ENCODE assay signal across 9 cellular contexts in the genomic region with DNA sequence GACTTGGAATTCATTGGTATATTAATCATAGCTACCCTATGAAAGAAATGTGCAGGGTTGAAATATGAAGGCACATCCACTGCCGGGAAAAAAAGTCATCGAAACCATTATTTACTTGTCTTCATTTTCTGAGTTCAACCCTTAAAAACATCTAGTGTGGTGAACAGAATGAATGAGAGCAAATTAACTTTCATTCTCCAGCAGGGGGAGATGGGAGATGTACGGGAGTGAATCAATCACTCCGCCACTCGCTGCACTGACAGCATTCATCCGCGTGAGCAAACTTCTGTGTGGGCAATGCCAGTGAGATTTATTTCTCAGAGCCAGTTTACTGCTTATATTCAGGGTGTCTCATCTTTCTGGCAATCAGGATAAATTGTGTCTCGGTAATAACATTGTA.
DNase-seq lines count a peak whose midpoint lies in the region; ATAC-seq, FAIRE-seq and TF ChIP-seq lines count a peak whose summit lies in the region.
"Had no signal": no experiment of that assay in that cellular context is flagged by ENCODE, and none has a peak within 500 bp of the region (broad histone marks: within the 10 kb centered on the region; RNA-seq: fewer than 3 reads in every experiment).

No MANE protein-coding gene starts in this region.

- H3K27me3 Mint-ChIP-seq in GM23338 (ENCODE audit: insufficient read depth, low read depth, poor library complexity) = peaks cover 2% of the 10 kb centered on the region

- H3K4me2 ChIP-seq in GM23338 = no peak overlapping the region
- no peak overlapping the region for H3K4me2 ChIP-seq in osteoblast (ENCODE audit: insufficient read depth, low read length)

- no peak overlapping the region for H2AFZ ChIP-seq in GM23338
- H2AFZ ChIP-seq in osteoblast (ENCODE audit: low read length) = peak overlapping the region; percentile 35

- H4K20me1 ChIP-seq in GM23338 (replicated peaks; ENCODE audit: insufficient read depth) = no peaks in the 10 kb centered on the region
- no peaks in the 10 kb centered on the region for H4K20me1 ChIP-seq in osteoblast (ENCODE audit: insufficient read depth, low read length)

- TF ChIP-seq POLR2A in GM18505 (IDR thresholded peaks at IDR 0.05; ENCODE audit: borderline replicate concordance, extremely low read depth, insufficient read depth, insufficient read length) (no peak), H54 (IDR thresholded peaks at IDR 0.05; ENCODE audit: low read depth, low read length) (no peak)

- H3K9me2 ChIP-seq in GM23338 (ENCODE audit: insufficient read depth) = no peaks in the 10 kb centered on the region

- no peak overlapping the region for H3K4me3 Mint-ChIP-seq in GM23338

- no peaks in the 10 kb centered on the region for H3K4me1 ChIP-seq in GM23338 (ENCODE audit: insufficient read depth)
- no peaks in the 10 kb centered on the region for H3K4me1 ChIP-seq in osteoblast (ENCODE audit: insufficient read depth, low read length)

- H3F3A ChIP-seq in GM23338 (replicated peaks; ENCODE audit: low read depth) = no peaks in the 10 kb centered on the region

- no peaks in the 10 kb centered on the region for H3K9me3 Mint-ChIP-seq in GM23338

- H3K36me3 ChIP-seq in GM23338 (ENCODE audit: insufficient read depth) (no peaks in the 10 kb centered on the region), bronchial epithelial cell (ENCODE audit: control insufficient read depth, insufficient read depth, low read length) (no peaks in the 10 kb centered on the region), osteoblast (ENCODE audit: insufficient read depth, low read length) (no peaks in the 10 kb centered on the region)

- DNase-seq in GM23338 (ENCODE audit: low spot score) = peak; percentile 72
- peak; percentile 15 for DNase-seq in NCI-H1105 (lab: John Stamatoyannopoulos, UW)
- no peak for DNase-seq in bronchial epithelial cell (ENCODE audit: low read depth)
- DNase-seq in osteoblast (ENCODE audit: insufficient read length, low spot score, missing footprints) = peak; percentile 32
- no peak for DNase-seq in H54 (ENCODE audit: insufficient read length, low spot score)
- DNase-seq: midbrain had no signal

- peak; percentile 86 for ATAC-seq in GM23338
- no peak for ATAC-seq in GM18909 (IDR thresholded peaks at IDR 0.05; ENCODE audit: poor library complexity, unreplicated experiment)
- no peak for ATAC-seq in GM18505 (IDR thresholded peaks at IDR 0.05; ENCODE audit: unreplicated experiment)

- no peaks in the 10 kb centered on the region for H3K27me3 ChIP-seq in GM23338 (ENCODE audit: insufficient read depth)
- H3K27me3 ChIP-seq in bronchial epithelial cell (ENCODE audit: control insufficient read depth, insufficient read depth, low read length) = no peaks in the 10 kb centered on the region
- H3K27me3 ChIP-seq in osteoblast (ENCODE audit: insufficient read depth, low read length) = no peaks in the 10 kb centered on the region

- no peak overlapping the region for H3K27ac ChIP-seq in GM23338 (ENCODE audit: low read depth)
- no peak overlapping the region for H3K27ac ChIP-seq in osteoblast (ENCODE audit: low read depth, low read length)

- no peaks in the 10 kb centered on the region for H3K9me3 ChIP-seq in osteoblast (ENCODE audit: low read depth, low read length)

- no peaks in the 10 kb centered on the region for H3K4me1 Mint-ChIP-seq in GM23338

- no peak overlapping the region for H3K27ac Mint-ChIP-seq in GM23338
- H3K27ac Mint-ChIP-seq: activated T-helper 2 cell treated with anti-CD3 and anti-CD28 coated beads, Interferon-gamma antibody, Interleukin-2, Interleukin-4, amounts not matched to agents 10 μg/mL and 5 μg/mL and 100 μg/mL, durations not matched to agents 14 hours and 24 hours and 36 hours had no signal

- FAIRE-seq in bronchial epithelial cell (lab: Jason Lieb, UNC) = no peak
- FAIRE-seq in H54 (lab: Jason Lieb, UNC) = no peak

- TF ChIP-seq CTCF in GM23338 (conservative IDR thresholded peaks at IDR 0.05; ENCODE audit: low read depth in 2 of 2) (peak; percentile 55 to 67), bronchial epithelial cell (IDR thresholded peaks at IDR 0.05; ENCODE audit: insufficient read depth, low read length, severe bottlenecking) (peak; percentile 13), osteoblast (IDR thresholded peaks at IDR 0.05; ENCODE audit: extremely low read depth, low read depth, low read length) (peak; percentile 25)

- H3K36me3 Mint-ChIP-seq in GM23338 (ENCODE audit: low read depth) = no peaks in the 10 kb centered on the region

- H3K79me2 ChIP-seq in GM23338 (replicated peaks; ENCODE audit: insufficient read depth) (no peaks in the 10 kb centered on the region), osteoblast (ENCODE audit: insufficient read depth, low read length) (no peaks in the 10 kb centered on the region)

- H3K4me3 ChIP-seq in GM23338 (no peak overlapping the region), bronchial epithelial cell (ENCODE audit: low read depth, low read length) (no peak overlapping the region), osteoblast (ENCODE audit: insufficient read depth, low read length) (no peak overlapping the region)

TF ChIP-seq in GM23338, 12 proteins besides CTCF, POLR2A, EP300 and RAD21:
- TF ChIP-seq, protein P1, sequence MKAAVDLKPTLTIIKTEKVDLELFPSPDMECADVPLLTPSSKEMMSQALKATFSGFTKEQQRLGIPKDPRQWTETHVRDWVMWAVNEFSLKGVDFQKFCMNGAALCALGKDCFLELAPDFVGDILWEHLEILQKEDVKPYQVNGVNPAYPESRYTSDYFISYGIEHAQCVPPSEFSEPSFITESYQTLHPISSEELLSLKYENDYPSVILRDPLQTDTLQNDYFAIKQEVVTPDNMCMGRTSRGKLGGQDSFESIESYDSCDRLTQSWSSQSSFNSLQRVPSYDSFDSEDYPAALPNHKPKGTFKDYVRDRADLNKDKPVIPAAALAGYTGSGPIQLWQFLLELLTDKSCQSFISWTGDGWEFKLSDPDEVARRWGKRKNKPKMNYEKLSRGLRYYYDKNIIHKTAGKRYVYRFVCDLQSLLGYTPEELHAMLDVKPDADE (IDR thresholded peaks at IDR 0.05) = no peak
- no peak for TF ChIP-seq CREB1 (CRISPR knock-in tag; IDR thresholded peaks at IDR 0.05; ENCODE audit: low read depth)
- no peak for TF ChIP-seq REST (IDR thresholded peaks at IDR 0.05; ENCODE audit: unreplicated experiment)
- no peak for TF ChIP-seq NANOG (IDR thresholded peaks at IDR 0.05; ENCODE audit: borderline replicate concordance)
- TF ChIP-seq EZH2 (IDR thresholded peaks at IDR 0.05; ENCODE audit: low read depth, unreplicated experiment) = no peak
- TF ChIP-seq POLR2AphosphoS5 (IDR thresholded peaks at IDR 0.05; ENCODE audit: low read depth) = no peak

Comparison
In these comparisons a context has a peak if more than half of its experiments do, and no peak if none do; other contexts are left out.
1. DNase-seq: peak in GM23338 (single experiment), NCI-H1105 (single experiment) and osteoblast (single experiment); none in bronchial epithelial cell (single experiment) and H54 (single experiment).
2. Peak in every context shown above with its lines, with median percentiles within 50 percentile points of each other: CTCF ChIP-seq.